12 cellular contexts compared by ENCODE assay signal in the genomic region with DNA sequence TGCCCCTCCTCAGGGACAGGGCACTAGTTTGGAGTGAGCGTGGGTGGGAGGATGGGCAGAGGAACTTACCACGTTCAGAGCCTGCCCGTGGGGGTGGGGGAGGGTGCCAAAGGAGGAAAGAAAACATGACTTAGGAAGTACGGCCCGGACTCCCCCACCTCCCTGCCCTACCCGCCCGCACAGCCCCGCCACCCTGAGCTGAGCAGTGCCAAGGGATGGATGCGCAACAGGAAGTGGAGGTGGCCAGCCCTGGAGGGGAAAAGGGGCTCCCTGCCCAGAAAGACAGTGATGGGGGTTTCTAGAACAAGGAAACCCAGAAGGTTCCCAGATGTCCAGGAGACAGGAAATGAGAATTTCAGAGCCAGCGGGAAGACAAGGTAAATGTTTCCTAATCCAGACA. TPM values are rescaled to one million over a fixed set of nuclear protein-coding genes. Genes with fewer than 3 reads are reported as not detected.
A peak's percentile ranks its signal among the peaks of the same experiment; 100 is the strongest.
DNase-seq lines count a peak whose midpoint lies in the region; ATAC-seq and TF ChIP-seq lines count a peak whose summit lies in the region.
"Had no signal": no experiment of that assay in that cellular context is flagged by ENCODE, and none has a peak within 500 bp of the region (broad histone marks: within the 10 kb centered on the region; RNA-seq: fewer than 3 reads in every experiment).

No MANE protein-coding gene starts in this region.

- CTCF ChIA-PET in OCI-LY7 (lab: Charles Lee; ENCODE audit: unreplicated experiment), result no interaction called here

- no peaks in the 10 kb centered on the region for H3K9me3 ChIP-seq in OCI-LY7 (ENCODE audit: low read length)
- H3K9me3 ChIP-seq in gastroesophageal sphincter, result no peaks in the 10 kb centered on the region
- no peaks in the 10 kb centered on the region for H3K9me3 ChIP-seq in SJCRH30 (replicated peaks)
- H3K9me3 ChIP-seq: mucosa of descending colon had no signal

- H3K4me3 ChIP-seq in OCI-LY7 (ENCODE audit: low read depth, low read length, poor library complexity, severe bottlenecking) (peak overlapping the region; percentile 58), gastroesophageal sphincter (no peak overlapping the region), rectal smooth muscle tissue (ENCODE audit: low read length) (no peak overlapping the region), SJCRH30 (no peak overlapping the region)
- H3K4me3 ChIP-seq: mucosa of descending colon had no signal

- DNase-seq in GDM1 (lab: John Stamatoyannopoulos, UW), result peak; percentile 53
- DNase-seq in OCI-LY7 (ENCODE audit: low spot score), result no peak
- DNase-seq in iPS-NIHi7 (ENCODE audit: extremely low spot score), result no peak
- DNase-seq in activated T-cell treated with anti-CD3 and anti-CD28 coated beads, Interleukin-2, amount 50 U/mL, for 1 hour, result no peak
- no peak for DNase-seq in SJCRH30
- no peak for DNase-seq in NCI-H1694 treated with DMSO at 0.1 percent for 48 hours (lab: John Stamatoyannopoulos, UW)
- DNase-seq: head of caudate nucleus, mucosa of descending colon, NCI-H146 had no signal

- no peaks in the 10 kb centered on the region for H3K36me3 ChIP-seq in OCI-LY7 (ENCODE audit: insufficient read depth, low read length)
- peaks cover 0 to 88% of the 10 kb centered on the region in 2 donors for H3K36me3 ChIP-seq in gastroesophageal sphincter
- peaks cover 7% of the 10 kb centered on the region for H3K36me3 ChIP-seq in rectal smooth muscle tissue (ENCODE audit: control insufficient read depth, insufficient read depth, low read length)
- peaks cover 50% of the 10 kb centered on the region for H3K36me3 ChIP-seq in SJCRH30

- TF ChIP-seq POLR2A in gastroesophageal sphincter (IDR thresholded peaks at IDR 0.05), result no peak

- H3K9me2 ChIP-seq in OCI-LY7 (ENCODE audit: insufficient read depth, low read length), result no peaks in the 10 kb centered on the region

- ATAC-seq in gastroesophageal sphincter, result peak; percentile 53
- ATAC-seq: mucosa of descending colon had no signal

- 37 to 75% methylated on average over 4 to 5 of the region's 10 CpGs for WGBS in gastroesophageal sphincter (ENCODE audit: low coverage in 1 of 2), 2 donors

- H3K27ac ChIP-seq in OCI-LY7 (ENCODE audit: low read depth, low read length, poor library complexity, severe bottlenecking) (peak overlapping the region; percentile 61), gastroesophageal sphincter (peak overlapping the region in 3 of 4 donors; percentile 42 to 69 (median 64)), rectal smooth muscle tissue (ENCODE audit: low read depth, low read length) (peak overlapping the region; percentile 32), SJCRH30 (no peak overlapping the region)

- no peak for TF ChIP-seq EP300 in gastroesophageal sphincter (IDR thresholded peaks at IDR 0.05)

- intact Hi-C loops in OCI-LY7 (cut with micrococcal nuclease; ENCODE audit: unreplicated experiment), result no loop called here

- H3K4me2 ChIP-seq in OCI-LY7 (ENCODE audit: low read length), result peak overlapping the region; percentile 64

- no peak overlapping the region for H3K9ac ChIP-seq in rectal smooth muscle tissue (ENCODE audit: low read length)

- TF ChIP-seq CTCF in OCI-LY7 (conservative IDR thresholded peaks at IDR 0.05; ENCODE audit: low read length) (no peak), gastroesophageal sphincter (IDR thresholded peaks at IDR 0.05) (no peak)

- H3K27me3 ChIP-seq in gastroesophageal sphincter (no peaks in the 10 kb centered on the region), rectal smooth muscle tissue (ENCODE audit: control insufficient read depth, insufficient read depth, low read length) (no peaks in the 10 kb centered on the region), SJCRH30 (no peaks in the 10 kb centered on the region)

- POLR2A ChIA-PET in OCI-LY7 (lab: Charles Lee), result interaction anchor here (0.6 kb wide), 1 partner anchor 24 kb away, joined by 3 read pairs; no protein-coding TSS in a partner anchor

- H4K20me1 ChIP-seq in OCI-LY7 (ENCODE audit: insufficient read depth, low read length), result no peaks in the 10 kb centered on the region

- H2AFZ ChIP-seq in OCI-LY7 (ENCODE audit: low read length), result peak overlapping the region; percentile 53; the same call in 1 of the 2 replicates

- peaks cover 60% of the 10 kb centered on the region for H3K4me1 ChIP-seq in OCI-LY7 (ENCODE audit: insufficient read depth, low read length, poor library complexity, severe bottlenecking)
- peaks cover 0 to 48% (median 3%) of the 10 kb centered on the region in 3 donors for H3K4me1 ChIP-seq in gastroesophageal sphincter
- H3K4me1 ChIP-seq in rectal smooth muscle tissue (ENCODE audit: control insufficient read depth, insufficient read depth, low read length), result no peaks in the 10 kb centered on the region
- no peaks in the 10 kb centered on the region for H3K4me1 ChIP-seq in SJCRH30

- no peaks in the 10 kb centered on the region for H3K79me2 ChIP-seq in OCI-LY7 (ENCODE audit: insufficient read depth, low read depth, low read length)

- no TSS peak for BruUV-seq in OCI-LY7 (replicated peaks; lab: Mats Ljungman, UMichigan)

RNA-seq across cellular contexts. Expression of gene TEAD2, which starts 6.3 kb away (rescaled TPM):
- total RNA-seq in OCI-LY7 (2014; rRNA removed; shearing (Covaris generic)), result 5.3 and 7.4 TPM in 2 replicates
- total RNA-seq in OCI-LY7 (2022) (4.9 and 7.6 TPM in 2 replicates), gastroesophageal sphincter (10 to 100 TPM; 47.5 to 73.1 (median 51.1) TPM)
- 72.1 and 72.3 TPM in 2 replicates for total RNA-seq in SJCRH30 (2014; rRNA removed; shearing (Covaris generic))

RNA-seq across cellular contexts. Expression of gene DKKL1, which starts 7.8 kb away (rescaled TPM):
- 0.15 and 0.63 TPM in 2 replicates for total RNA-seq in OCI-LY7 (2014; rRNA removed; shearing (Covaris generic))
- 0.61 and 0.79 TPM in 2 replicates for total RNA-seq in OCI-LY7 (2022)
- total RNA-seq in gastroesophageal sphincter, result not detected
- total RNA-seq in SJCRH30 (2014; rRNA removed; shearing (Covaris generic)), result 0.13 and 0.24 TPM in 2 replicates

RNA-seq across cellular contexts. Expression of gene CD37, which starts 20.7 kb away (rescaled TPM):
- 170 and 219 TPM in 2 replicates for total RNA-seq in OCI-LY7 (2014; rRNA removed; shearing (Covaris generic))
- 279 and 352 TPM in 2 replicates for total RNA-seq in OCI-LY7 (2022)
- 10 to 100 TPM in 2 of 4 donors, 1 to 10 TPM in 2; 4.9 to 18.9 (median 9.3) TPM for total RNA-seq in gastroesophageal sphincter
- total RNA-seq in SJCRH30 (2014; rRNA removed; shearing (Covaris generic)), result not detected in 2 replicates
- total RNA-seq: dermis microvascular lymphatic vessel endothelial cell had no signal

RNA-seq across cellular contexts. Expression of gene SLC6A16, which starts 30.9 kb away (rescaled TPM):
- 2.5 and 2.8 TPM in 2 replicates for total RNA-seq in OCI-LY7 (2014; rRNA removed; shearing (Covaris generic))
- total RNA-seq in OCI-LY7 (2022) (15.8 and 21.7 TPM in 2 replicates), gastroesophageal sphincter (1 to 10 TPM; 1.9 to 3.7 (median 2.5) TPM)
- total RNA-seq in SJCRH30 (2014; rRNA removed; shearing (Covaris generic)), result 0.33 and 0.40 TPM in 2 replicates

RNA-seq across cellular contexts. Expression of gene KASH5, which starts 32.2 kb away (rescaled TPM):
- 12.0 and 15.9 TPM in 2 replicates for total RNA-seq in OCI-LY7 (2014; rRNA removed; shearing (Covaris generic))
- 16.3 and 19.4 TPM in 2 replicates for total RNA-seq in OCI-LY7 (2022)
- total RNA-seq in gastroesophageal sphincter, result not detected
- total RNA-seq in SJCRH30 (2014; rRNA removed; shearing (Covaris generic)), result not detected in 2 replicates
- total RNA-seq: dermis microvascular lymphatic vessel endothelial cell, mucosa of descending colon had no signal

Comparison
In these comparisons a context has a peak if more than half of its experiments do, and no peak if none do; other contexts are left out.
1. RNA of gene CD37, which starts 20.7 kb away (total RNA-seq): 170 to 352 TPM in OCI-LY7; 4.9 to 18.9 TPM in gastroesophageal sphincter and not detected in SJCRH30; every median in the first group is over 4 times any median in the second.